In the genomic region with DNA sequence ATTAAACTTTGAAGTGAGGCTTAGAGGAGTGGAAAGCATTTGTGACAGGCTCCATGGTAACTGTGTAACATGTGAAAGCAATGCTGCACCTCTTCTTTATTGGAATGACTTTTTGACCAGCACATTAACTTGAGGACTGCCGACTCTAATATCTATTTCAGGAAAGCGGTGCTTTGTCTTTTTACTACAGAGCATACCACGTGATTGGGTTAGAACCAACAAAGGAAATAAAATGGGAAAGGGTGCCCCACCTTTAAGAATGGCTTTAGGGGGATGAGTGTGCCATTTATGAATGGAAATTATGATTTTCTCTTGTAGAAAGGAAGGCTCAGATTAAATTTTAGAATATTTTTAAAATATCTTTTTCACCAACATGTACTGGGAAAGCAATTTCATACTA, we compare ENCODE assay signal across 11 cellular contexts. TPM values are rescaled to one million over a fixed set of nuclear protein-coding genes. Genes with fewer than 3 reads are reported as not detected.
"Had no signal": no experiment of that assay in that cellular context is flagged by ENCODE, and none has a peak within 500 bp of the region (broad histone marks: within the 10 kb centered on the region; RNA-seq: fewer than 3 reads in every experiment).

No MANE protein-coding gene starts in this region.

- H3K27ac ChIP-seq: GM23248 had no signal

- ATAC-seq: HCT116 had no signal

- H3K27ac Mint-ChIP-seq: HFFc6 had no signal

- H3K9me3 Mint-ChIP-seq: HFFc6 had no signal

- DNase-seq: GM23248, GOT3, H7, HFFc6, IMR-90, KBM-7 had no signal

- H3K36me3 ChIP-seq: HAP-1 had no signal

- FAIRE-seq: HTR-8/SVneo had no signal

- H3K4me1 ChIP-seq: HAP-1 had no signal

- H3K4me3 ChIP-seq: GM23248, HAP-1 had no signal

- H2AFZ ChIP-seq: GM23248 had no signal

- H3K9me3 ChIP-seq: HAP-1 had no signal

- H3K4me3 Mint-ChIP-seq: HFFc6 had no signal

- H3K9ac ChIP-seq: GM23248 had no signal

RNA-seq across cellular contexts. Expression of gene VPREB1, which starts 57.3 kb away (rescaled TPM):
- total RNA-seq: GM23248, H4, H7, HFFc6, HT-29, IMR-90 had no signal
- polyA plus RNA-seq: GM23248, IMR-90 had no signal
